Comparison of ENCODE assay signal across 2 cellular contexts in the genomic region with DNA sequence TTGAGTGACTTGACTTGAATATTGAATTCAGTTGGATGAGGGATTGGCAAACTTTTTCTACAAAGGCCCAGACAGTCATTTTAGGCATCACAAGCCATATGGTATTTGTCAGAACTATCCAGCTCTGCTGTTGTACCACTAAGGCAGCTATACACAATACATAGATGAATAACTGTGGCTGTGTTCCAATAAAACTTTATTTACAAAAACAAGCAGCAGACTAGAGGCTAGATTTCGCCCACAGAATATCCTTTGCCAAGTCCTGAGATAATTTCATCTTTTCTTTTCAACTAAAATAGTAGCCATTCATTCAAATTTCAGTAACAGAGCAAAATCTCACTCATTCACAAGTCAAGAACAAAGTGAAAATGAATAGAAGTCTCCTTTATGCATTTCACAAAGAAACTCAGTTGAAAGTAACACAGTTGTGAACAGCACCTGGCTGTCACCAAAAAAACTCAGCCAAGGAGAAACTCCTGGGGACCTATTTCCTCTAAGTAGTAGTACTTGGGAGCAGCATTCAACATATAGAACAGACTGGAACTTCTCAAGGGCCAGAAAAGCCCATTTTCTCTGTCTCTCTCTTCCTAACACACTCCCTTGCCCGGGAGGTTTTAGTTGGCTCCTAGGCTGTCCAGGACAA.
TF ChIP-seq lines count a peak whose summit lies in the region.

No MANE protein-coding gene starts in this region.

TF ChIP-seq in HepG2, 621 proteins besides CTCF, POLR2A, EP300 and RAD21:
- TF ChIP-seq, protein P1, sequence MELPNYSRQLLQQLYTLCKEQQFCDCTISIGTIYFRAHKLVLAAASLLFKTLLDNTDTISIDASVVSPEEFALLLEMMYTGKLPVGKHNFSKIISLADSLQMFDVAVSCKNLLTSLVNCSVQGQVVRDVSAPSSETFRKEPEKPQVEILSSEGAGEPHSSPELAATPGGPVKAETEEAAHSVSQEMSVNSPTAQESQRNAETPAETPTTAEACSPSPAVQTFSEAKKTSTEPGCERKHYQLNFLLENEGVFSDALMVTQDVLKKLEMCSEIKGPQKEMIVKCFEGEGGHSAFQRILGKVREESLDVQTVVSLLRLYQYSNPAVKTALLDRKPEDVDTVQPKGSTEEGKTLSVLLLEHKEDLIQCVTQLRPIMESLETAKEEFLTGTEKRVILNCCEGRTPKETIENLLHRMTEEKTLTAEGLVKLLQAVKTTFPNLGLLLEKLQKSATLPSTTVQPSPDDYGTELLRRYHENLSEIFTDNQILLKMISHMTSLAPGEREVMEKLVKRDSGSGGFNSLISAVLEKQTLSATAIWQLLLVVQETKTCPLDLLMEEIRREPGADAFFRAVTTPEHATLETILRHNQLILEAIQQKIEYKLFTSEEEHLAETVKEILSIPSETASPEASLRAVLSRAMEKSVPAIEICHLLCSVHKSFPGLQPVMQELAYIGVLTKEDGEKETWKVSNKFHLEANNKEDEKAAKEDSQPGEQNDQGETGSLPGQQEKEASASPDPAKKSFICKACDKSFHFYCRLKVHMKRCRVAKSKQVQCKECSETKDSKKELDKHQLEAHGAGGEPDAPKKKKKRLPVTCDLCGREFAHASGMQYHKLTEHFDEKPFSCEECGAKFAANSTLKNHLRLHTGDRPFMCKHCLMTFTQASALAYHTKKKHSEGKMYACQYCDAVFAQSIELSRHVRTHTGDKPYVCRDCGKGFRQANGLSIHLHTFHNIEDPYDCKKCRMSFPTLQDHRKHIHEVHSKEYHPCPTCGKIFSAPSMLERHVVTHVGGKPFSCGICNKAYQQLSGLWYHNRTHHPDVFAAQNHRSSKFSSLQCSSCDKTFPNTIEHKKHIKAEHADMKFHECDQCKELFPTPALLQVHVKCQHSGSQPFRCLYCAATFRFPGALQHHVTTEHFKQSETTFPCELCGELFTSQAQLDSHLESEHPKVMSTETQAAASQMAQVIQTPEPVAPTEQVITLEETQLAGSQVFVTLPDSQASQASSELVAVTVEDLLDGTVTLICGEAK (IDR thresholded peaks at IDR 0.05): peak; percentile 22; the same call in 1 of the 2 replicates
- TF ChIP-seq, protein P1 (CRISPR knock-in tag; IDR thresholded peaks at IDR 0.05): peak; percentile 74; the same call in 1 of the 2 replicates
- no peak for TF ChIP-seq GTF2F1 (IDR thresholded peaks at IDR 0.05; ENCODE audit: low read length)

TF ChIP-seq in WTC11, 78 proteins besides CTCF, POLR2A, EP300 and RAD21:
- TF ChIP-seq, protein P2, sequence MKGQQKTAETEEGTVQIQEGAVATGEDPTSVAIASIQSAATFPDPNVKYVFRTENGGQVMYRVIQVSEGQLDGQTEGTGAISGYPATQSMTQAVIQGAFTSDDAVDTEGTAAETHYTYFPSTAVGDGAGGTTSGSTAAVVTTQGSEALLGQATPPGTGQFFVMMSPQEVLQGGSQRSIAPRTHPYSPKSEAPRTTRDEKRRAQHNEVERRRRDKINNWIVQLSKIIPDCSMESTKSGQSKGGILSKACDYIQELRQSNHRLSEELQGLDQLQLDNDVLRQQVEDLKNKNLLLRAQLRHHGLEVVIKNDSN (CRISPR knock-in tag; IDR thresholded peaks at IDR 0.05): no peak
- TF ChIP-seq, protein P3, sequence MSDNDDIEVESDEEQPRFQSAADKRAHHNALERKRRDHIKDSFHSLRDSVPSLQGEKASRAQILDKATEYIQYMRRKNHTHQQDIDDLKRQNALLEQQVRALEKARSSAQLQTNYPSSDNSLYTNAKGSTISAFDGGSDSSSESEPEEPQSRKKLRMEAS (CRISPR knock-in tag; IDR thresholded peaks at IDR 0.05): no peak
- TF ChIP-seq ZBTB21 (CRISPR knock-in tag; IDR thresholded peaks at IDR 0.05; ENCODE audit: borderline replicate concordance): no peak
- TF ChIP-seq CREM (CRISPR knock-in tag; IDR thresholded peaks at IDR 0.05): no peak
- no peak for TF ChIP-seq ZNF263 (CRISPR knock-in tag; IDR thresholded peaks at IDR 0.05; ENCODE audit: low read depth)
- TF ChIP-seq RELA (CRISPR knock-in tag; IDR thresholded peaks at IDR 0.05; ENCODE audit: borderline replicate concordance): no peak
- TF ChIP-seq ESRRA (CRISPR knock-in tag; IDR thresholded peaks at IDR 0.05; ENCODE audit: borderline replicate concordance): no peak
